Comparison of ENCODE assay signal across 27 cellular contexts in the genomic region with DNA sequence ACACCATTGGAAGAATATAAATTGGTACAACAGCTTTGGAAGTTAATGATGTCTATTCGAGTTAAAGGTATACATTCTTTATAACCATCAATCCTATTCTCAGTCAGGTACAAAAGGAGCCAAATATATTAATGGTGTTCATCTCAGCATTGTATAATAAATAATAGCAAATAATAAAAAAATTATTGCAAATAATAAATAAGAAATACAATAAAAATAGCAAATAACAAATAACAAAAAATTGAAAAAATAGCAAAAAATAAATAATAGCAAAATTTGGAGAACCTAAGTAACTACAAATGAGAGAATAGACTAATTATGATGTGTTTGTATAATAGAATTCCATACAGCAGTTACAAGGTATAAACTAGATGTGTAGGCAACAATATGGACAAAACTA.
"Had no signal": no experiment of that assay in that cellular context is flagged by ENCODE, and none has a peak within 500 bp of the region (broad histone marks: within the 10 kb centered on the region; RNA-seq: fewer than 3 reads in every experiment).

No MANE protein-coding gene starts in this region.

- H3K9me3 Mint-ChIP-seq: immature natural killer cell; mesothelial cell of epicardium; naive B cell; natural killer cell; nephron progenitor cell; stimulated activated naive B cell treated with anti-CD40 and anti-IgM and Interleukin-4, amounts not matched to agents 10 μg/mL and 1 μg/mL and 100 μg/mL, for 72 hours had no signal

- ATAC-seq: natural killer cell; right lobe of liver; stimulated activated naive B cell treated with anti-CD40 and anti-IgM and Interleukin-4, amounts not matched to agents 10 μg/mL and 1 μg/mL and 100 μg/mL, for 72 hours; stimulated activated naive CD8-positive, alpha-beta T cell treated with anti-CD3 and anti-CD28 coated beads, Interleukin-15, Interleukin-2, amounts not matched to agents 100 U/mL and 50 U/mL, for 24 hours had no signal

- H3K4me3 Mint-ChIP-seq: immature natural killer cell; mesothelial cell of epicardium; naive B cell; natural killer cell; nephron progenitor cell; neural progenitor cell; stimulated activated naive B cell treated with anti-CD40 and anti-IgM and Interleukin-4, amounts not matched to agents 10 μg/mL and 1 μg/mL and 100 μg/mL, for 72 hours had no signal

- H3K36me3 Mint-ChIP-seq: immature natural killer cell; mesothelial cell of epicardium; naive B cell; natural killer cell; neural progenitor cell; stimulated activated naive B cell treated with anti-CD40 and anti-IgM and Interleukin-4, amounts not matched to agents 10 μg/mL and 1 μg/mL and 100 μg/mL, for 72 hours had no signal

- H3K4me1 Mint-ChIP-seq: immature natural killer cell; mesothelial cell of epicardium; natural killer cell; stimulated activated naive B cell treated with anti-CD40 and anti-IgM and Interleukin-4, amounts not matched to agents 10 μg/mL and 1 μg/mL and 100 μg/mL, for 72 hours had no signal

- H3K27ac ChIP-seq: left ventricle myocardium inferior, neural progenitor cell, neutrophil, right atrium auricular region, right lobe of liver, stomach, testis, thyroid gland, transverse colon, upper lobe of left lung had no signal

- H3K9me3 ChIP-seq: left ventricle myocardium inferior, neutrophil, right atrium auricular region, right lobe of liver, stomach, testis, thyroid gland, transverse colon, upper lobe of left lung had no signal

- DNase-seq: hypothalamus; immature natural killer cell; left ventricle myocardium inferior; mesendoderm; naive B cell; natural killer cell; nephron progenitor cell; occipital lobe; right lobe of liver; stimulated activated CD4-positive, alpha-beta T cell treated with anti-CD3 and anti-CD28 coated beads, Interleukin-12 subunit alpha, Interleukin-12 subunit beta, amount 100 ng/mL, for 4 hours; stimulated activated CD4-positive, alpha-beta T cell treated with anti-CD3 and anti-CD28 coated beads, Interleukin-15, amount 100 ng/mL, for 24 hours; stimulated activated CD4-positive, alpha-beta T cell treated with anti-CD3 and anti-CD28 coated beads, Interleukin-2, amount 100 ng/mL, for 24 hours; stimulated activated CD4-positive, alpha-beta T cell treated with anti-CD3 and anti-CD28 coated beads, Interleukin-4, amount 100 ng/mL, for 1 hour; stimulated activated naive B cell treated with anti-CD40 and anti-IgM and Interleukin-4, amounts not matched to agents 10 μg/mL and 1 μg/mL and 100 μg/mL, for 72 hours; stimulated activated naive CD8-positive, alpha-beta T cell treated with anti-CD3 and anti-CD28 coated beads, Interleukin-15, Interleukin-2, amounts not matched to agents 100 U/mL and 50 U/mL, for 24 hours; stomach; testis; thyroid gland; transverse colon; upper lobe of left lung had no signal

- H3K27me3 Mint-ChIP-seq: naive B cell; progenitor cell of endocrine pancreas; stimulated activated naive B cell treated with anti-CD40 and anti-IgM and Interleukin-4, amounts not matched to agents 10 μg/mL and 1 μg/mL and 100 μg/mL, for 72 hours had no signal

- H3K4me1 ChIP-seq: left ventricle myocardium inferior, right atrium auricular region, right lobe of liver, stomach, testis, thyroid gland, transverse colon, upper lobe of left lung had no signal

- H3K27ac Mint-ChIP-seq: immature natural killer cell; mesothelial cell of epicardium; naive B cell; natural killer cell; nephron progenitor cell; neural progenitor cell; progenitor cell of endocrine pancreas; stimulated activated naive B cell treated with anti-CD40 and anti-IgM and Interleukin-4, amounts not matched to agents 10 μg/mL and 1 μg/mL and 100 μg/mL, for 72 hours had no signal

- H3K4me3 ChIP-seq: left ventricle myocardium inferior, lung, neural progenitor cell, right atrium auricular region, right lobe of liver, stomach, testis, thyroid gland, transverse colon, upper lobe of left lung had no signal

- FAIRE-seq: islet of Langerhans had no signal

- H3K27me3 ChIP-seq: neural progenitor cell, neutrophil, right atrium auricular region, right lobe of liver, stomach, testis, thyroid gland, transverse colon, upper lobe of left lung had no signal

- H3K36me3 ChIP-seq: left ventricle myocardium inferior, neural progenitor cell, neutrophil, right atrium auricular region, right lobe of liver, stomach, thyroid gland, transverse colon, upper lobe of left lung had no signal
